17 cellular contexts compared by ENCODE assay signal in genomic region chr4:173745765-173746164, GRCh38.
DNase-seq lines count a peak whose midpoint lies in the region; ATAC-seq and TF ChIP-seq lines count a peak whose summit lies in the region.
"Had no signal": no experiment of that assay in that cellular context is flagged by ENCODE, and none has a peak within 500 bp of the region (broad histone marks: within the 10 kb centered on the region; RNA-seq: fewer than 3 reads in every experiment).

No MANE protein-coding gene starts in this region.

- H3K27ac ChIP-seq in heart left ventricle (peak overlapping the region in 11 of 12 donors; percentile 54 to 90 (median 77)), foreskin keratinocyte (no peak overlapping the region), osteoblast (ENCODE audit: low read depth, low read length) (no peak overlapping the region)
- H3K27ac ChIP-seq: 22Rv1, A549, C4-2B had no signal

- H3K4me2 ChIP-seq in osteoblast (ENCODE audit: insufficient read depth, low read length) = no peak overlapping the region
- H3K4me2 ChIP-seq: A549 had no signal

- DNase-seq in Right ventricle myocardium inferior (ENCODE audit: missing footprints) (no peak), cardiac septum (ENCODE audit: low spot score) (no peak), heart left ventricle (no peak), left ventricle myocardium superior (no peak), retina (no peak), HuH-7 (ENCODE audit: low spot score) (no peak), foreskin keratinocyte (no peak), osteoblast (ENCODE audit: insufficient read length, low spot score, missing footprints) (no peak)
- DNase-seq: AML-193; Caco-2; CD4-positive, alpha-beta T cell; GDM1; H9 had no signal

- H3K4me3 ChIP-seq in heart left ventricle (peak overlapping the region in 3 of 12 donors; percentile 2 to 8 (median 4)), osteoblast (ENCODE audit: insufficient read depth, low read length) (no peak overlapping the region)
- H3K4me3 ChIP-seq: A549 had no signal

- ATAC-seq in Right ventricle myocardium inferior = peak; percentile 89
- peak; percentile 89 to 93 (median 90) for ATAC-seq in heart left ventricle
- ATAC-seq in left ventricle myocardium superior = peak; percentile 92
- no peak for ATAC-seq in foreskin keratinocyte
- ATAC-seq: A549, HepG2 had no signal

- no peak overlapping the region for H2AFZ ChIP-seq in osteoblast (ENCODE audit: low read length)

- WGBS in heart left ventricle, 4 donors = 27 to 33% (median 31%) methylated on average over 3 of the region's 3 CpGs

- H4K20me1 ChIP-seq in osteoblast (ENCODE audit: insufficient read depth, low read length) = no peaks in the 10 kb centered on the region

- H3K9me3 ChIP-seq in heart left ventricle = peaks cover 0 to 14% (median 0%) of the 10 kb centered on the region in 12 donors
- no peaks in the 10 kb centered on the region for H3K9me3 ChIP-seq in osteoblast (ENCODE audit: low read depth, low read length)
- H3K9me3 ChIP-seq: A549, Caco-2 had no signal

- intact Hi-C loops in Right ventricle myocardium inferior (cut with DNase I) (loop anchor here (1.0 to 5.0 kb wide), 5 partner anchors 63 to 215 kb away; partner anchors contain the start of gene HAND2), cardiac septum (cut with DNase I) (loop anchor here (2.0 to 10.0 kb wide), 5 partner anchors 47 to 412 kb away; no protein-coding TSS in a partner anchor), heart left ventricle (cut with DNase I) (loop anchor here (2.0 to 10.0 kb wide), 12 partner anchors 48 to 407 kb away; partner anchors contain the start of gene HAND2 (in 8 of the 10)), left ventricle myocardium superior (cut with micrococcal nuclease) (loop anchor here (5.0 kb wide), 1 partner anchor 213 kb away; the partner anchor contains the start of gene HAND2)

- H3K36me3 ChIP-seq in heart left ventricle (no peaks in the 10 kb centered on the region), osteoblast (ENCODE audit: insufficient read depth, low read length) (no peaks in the 10 kb centered on the region)

- TF ChIP-seq CTCF in heart left ventricle (IDR thresholded peaks at IDR 0.05) (no peak), foreskin keratinocyte (conservative IDR thresholded peaks at IDR 0.05) (no peak), osteoblast (IDR thresholded peaks at IDR 0.05; ENCODE audit: extremely low read depth, low read depth, low read length) (no peak)

- H3K4me1 ChIP-seq in heart left ventricle (peaks cover 0 to 27% (median 0%) of the 10 kb centered on the region in 12 donors), foreskin keratinocyte (no peaks in the 10 kb centered on the region), osteoblast (ENCODE audit: insufficient read depth, low read length) (no peaks in the 10 kb centered on the region)
- H3K4me1 ChIP-seq: A549, Caco-2 had no signal

- TF ChIP-seq POLR2A in heart left ventricle (IDR thresholded peaks at IDR 0.05) = no peak

- H3K27me3 ChIP-seq in heart left ventricle (no peaks in the 10 kb centered on the region), foreskin keratinocyte (no peaks in the 10 kb centered on the region), osteoblast (ENCODE audit: insufficient read depth, low read length) (no peaks in the 10 kb centered on the region)

- H3K79me2 ChIP-seq in osteoblast (ENCODE audit: insufficient read depth, low read length) = no peaks in the 10 kb centered on the region

Comparison
In these comparisons a context has a peak if more than half of its experiments do, and no peak if none do; other contexts are left out.
1. H3K27ac ChIP-seq: peak in heart left ventricle (11 of 12); none in foreskin keratinocyte (single experiment) and osteoblast (single experiment).